1 cellular context compared by ENCODE assay signal in genomic region chr19:13033819-13034611, GRCh38.
TF ChIP-seq lines count a peak whose summit lies in the region.

No MANE protein-coding gene starts in this region.

TF ChIP-seq in HepG2, 621 proteins besides CTCF, POLR2A, EP300 and RAD21 (continued from another document):
- TF ChIP-seq, protein P1, sequence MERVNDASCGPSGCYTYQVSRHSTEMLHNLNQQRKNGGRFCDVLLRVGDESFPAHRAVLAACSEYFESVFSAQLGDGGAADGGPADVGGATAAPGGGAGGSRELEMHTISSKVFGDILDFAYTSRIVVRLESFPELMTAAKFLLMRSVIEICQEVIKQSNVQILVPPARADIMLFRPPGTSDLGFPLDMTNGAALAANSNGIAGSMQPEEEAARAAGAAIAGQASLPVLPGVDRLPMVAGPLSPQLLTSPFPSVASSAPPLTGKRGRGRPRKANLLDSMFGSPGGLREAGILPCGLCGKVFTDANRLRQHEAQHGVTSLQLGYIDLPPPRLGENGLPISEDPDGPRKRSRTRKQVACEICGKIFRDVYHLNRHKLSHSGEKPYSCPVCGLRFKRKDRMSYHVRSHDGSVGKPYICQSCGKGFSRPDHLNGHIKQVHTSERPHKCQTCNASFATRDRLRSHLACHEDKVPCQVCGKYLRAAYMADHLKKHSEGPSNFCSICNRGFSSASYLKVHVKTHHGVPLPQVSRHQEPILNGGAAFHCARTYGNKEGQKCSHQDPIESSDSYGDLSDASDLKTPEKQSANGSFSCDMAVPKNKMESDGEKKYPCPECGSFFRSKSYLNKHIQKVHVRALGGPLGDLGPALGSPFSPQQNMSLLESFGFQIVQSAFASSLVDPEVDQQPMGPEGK (CRISPR knock-in tag; IDR thresholded peaks at IDR 0.05) = peak; percentile 42; the same call in 1 of the 2 replicates
- TF ChIP-seq ZFY (CRISPR knock-in tag; IDR thresholded peaks at IDR 0.05) (no peak), ZNF558 (CRISPR knock-in tag; IDR thresholded peaks at IDR 0.05; ENCODE audit: borderline replicate concordance) (no peak), TEAD3 (CRISPR knock-in tag; optimal IDR thresholded peaks at IDR 0.05; ENCODE audit: borderline replicate concordance) (peak; percentile 71), KDM2A (CRISPR knock-in tag; IDR thresholded peaks at IDR 0.05; ENCODE audit: borderline replicate concordance, low read depth) (0 out of 2 replicates have a peak, but pooled peaks have one; percentile 46), GATAD1 (CRISPR knock-in tag; IDR thresholded peaks at IDR 0.05) (0 out of 2 replicates have a peak, but pooled peaks have one; percentile 46), STAG1 (CRISPR knock-in tag; IDR thresholded peaks at IDR 0.05) (peak; percentile 72), SAP130 (CRISPR knock-in tag; IDR thresholded peaks at IDR 0.05; ENCODE audit: low read depth) (peak; percentile 50), ZNF251 (CRISPR knock-in tag; IDR thresholded peaks at IDR 0.05) (no peak), SOX5 (CRISPR knock-in tag; IDR thresholded peaks at IDR 0.05; ENCODE audit: borderline replicate concordance) (peak; percentile 26; the same call in 1 of the 2 replicates), ZNF609 (CRISPR knock-in tag; IDR thresholded peaks at IDR 0.05; ENCODE audit: borderline replicate concordance) (no peak), SMC3 (IDR thresholded peaks at IDR 0.05; ENCODE audit: low read length) (peak; percentile 75), FOXA3 (CRISPR knock-in tag; IDR thresholded peaks at IDR 0.05) (0 out of 2 replicates have a peak, but pooled peaks have one; percentile 25), ZNF83 (CRISPR knock-in tag; IDR thresholded peaks at IDR 0.05; ENCODE audit: borderline replicate concordance) (no peak), ZNF782 (CRISPR knock-in tag; IDR thresholded peaks at IDR 0.05; ENCODE audit: borderline replicate concordance) (no peak), MXD4 (CRISPR knock-in tag; IDR thresholded peaks at IDR 0.05) (no peak), RXRA (CRISPR knock-in tag; IDR thresholded peaks at IDR 0.05) (0 out of 2 replicates have a peak, but pooled peaks have one; percentile 45), HDAC2 (CRISPR knock-in tag; IDR thresholded peaks at IDR 0.05) (peak; percentile 46; the same call in 1 of the 2 replicates), ZNF468 (CRISPR knock-in tag; IDR thresholded peaks at IDR 0.05) (no peak)
- TF ChIP-seq, protein P2, sequence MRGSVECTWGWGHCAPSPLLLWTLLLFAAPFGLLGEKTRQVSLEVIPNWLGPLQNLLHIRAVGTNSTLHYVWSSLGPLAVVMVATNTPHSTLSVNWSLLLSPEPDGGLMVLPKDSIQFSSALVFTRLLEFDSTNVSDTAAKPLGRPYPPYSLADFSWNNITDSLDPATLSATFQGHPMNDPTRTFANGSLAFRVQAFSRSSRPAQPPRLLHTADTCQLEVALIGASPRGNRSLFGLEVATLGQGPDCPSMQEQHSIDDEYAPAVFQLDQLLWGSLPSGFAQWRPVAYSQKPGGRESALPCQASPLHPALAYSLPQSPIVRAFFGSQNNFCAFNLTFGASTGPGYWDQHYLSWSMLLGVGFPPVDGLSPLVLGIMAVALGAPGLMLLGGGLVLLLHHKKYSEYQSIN (CRISPR knock-in tag; IDR thresholded peaks at IDR 0.05; ENCODE audit: borderline replicate concordance) = no peak
